Comparison of ENCODE assay signal across 8 cellular contexts in the genomic region with DNA sequence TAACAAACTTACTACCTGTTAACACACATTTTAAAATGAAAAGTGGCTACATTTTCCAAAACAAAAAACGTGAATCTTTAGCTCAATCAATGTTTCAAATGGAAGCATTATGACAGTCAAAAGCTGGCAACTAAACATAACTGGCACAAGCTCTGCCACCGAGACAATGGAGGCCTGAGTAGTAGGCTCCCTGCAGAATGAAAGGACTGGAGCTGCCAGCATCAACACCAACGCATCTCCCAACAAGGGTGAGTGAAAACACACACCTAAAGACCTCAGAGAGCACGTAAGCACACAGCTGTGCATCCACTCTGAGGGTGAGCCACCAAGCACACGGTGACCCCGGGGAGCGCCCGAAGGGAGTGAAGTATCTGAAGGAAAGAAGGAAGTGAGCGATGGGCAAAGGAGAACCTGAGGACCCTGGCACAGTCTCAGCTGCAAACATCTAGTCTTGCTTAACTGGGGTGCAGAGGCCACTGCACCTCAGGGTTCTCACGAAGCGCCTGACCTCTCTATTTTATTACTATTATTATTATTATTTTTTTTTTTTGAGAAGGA. TPM values are rescaled to one million over a fixed set of nuclear protein-coding genes. Genes with fewer than 3 reads are reported as not detected.
A peak's percentile ranks its signal among the peaks of the same experiment; 100 is the strongest.
DNase-seq lines count a peak whose midpoint lies in the region; ATAC-seq and TF ChIP-seq lines count a peak whose summit lies in the region.

No MANE protein-coding gene starts in this region.

- TF ChIP-seq POLR2A in stomach (IDR thresholded peaks at IDR 0.05): no peak

- intact Hi-C loops in stomach (cut with DNase I; ENCODE audit: low total_unique reads): loop anchor here (5.0 kb wide), 1 partner anchor 81 kb away; no protein-coding TSS in a partner anchor

- H3K4me1 Mint-ChIP-seq in activated CD4-positive, alpha-beta T cell treated with anti-CD3 and anti-CD28 coated beads, Interleukin-2, amount 10 ng/mL, durations not matched to agents 7 days and 5 days: peaks cover 25% of the 10 kb centered on the region
- peaks cover 29 to 32% (median 29%) of the 10 kb centered on the region in 3 donors for H3K4me1 Mint-ChIP-seq in T-cell
- H3K4me1 Mint-ChIP-seq in glutamatergic neuron (ENCODE audit: low read depth, unreplicated experiment): peaks cover 18% of the 10 kb centered on the region

- peak overlapping the region; percentile 91 for H3K4me3 Mint-ChIP-seq in activated CD4-positive, alpha-beta T cell treated with anti-CD3 and anti-CD28 coated beads, Interleukin-2, amount 10 ng/mL, durations not matched to agents 7 days and 5 days
- H3K4me3 Mint-ChIP-seq in T-cell (peak overlapping the region; percentile 29 to 41 (median 39)), glutamatergic neuron (ENCODE audit: unreplicated experiment) (peak overlapping the region; percentile 73)

- H3K36me3 Mint-ChIP-seq in activated CD4-positive, alpha-beta T cell treated with anti-CD3 and anti-CD28 coated beads, Interleukin-2, amount 10 ng/mL, durations not matched to agents 7 days and 5 days (ENCODE audit: low read depth): peaks cover 17% of the 10 kb centered on the region
- H3K36me3 Mint-ChIP-seq in T-cell: peaks cover 7% of the 10 kb centered on the region
- H3K36me3 Mint-ChIP-seq in glutamatergic neuron (ENCODE audit: unreplicated experiment): no peaks in the 10 kb centered on the region

- H3K9me3 ChIP-seq in stomach (no peaks in the 10 kb centered on the region), SJCRH30 (replicated peaks) (no peaks in the 10 kb centered on the region)

- H3K27ac Mint-ChIP-seq in activated CD4-positive, alpha-beta T cell treated with anti-CD3 and anti-CD28 coated beads, Interleukin-2, amount 10 ng/mL, durations not matched to agents 7 days and 5 days: peak overlapping the region; percentile 83
- H3K27ac Mint-ChIP-seq in T-cell: peak overlapping the region; percentile 31 to 69
- peak overlapping the region; percentile 46 for H3K27ac Mint-ChIP-seq in glutamatergic neuron (ENCODE audit: unreplicated experiment)

- ATAC-seq in T-cell (replicated peaks in 1 of 4) (no peak), left lobe of liver (no peak)

- no peaks in the 10 kb centered on the region for H3K27me3 Mint-ChIP-seq in activated CD4-positive, alpha-beta T cell treated with anti-CD3 and anti-CD28 coated beads, Interleukin-2, amount 10 ng/mL, durations not matched to agents 7 days and 5 days
- H3K27me3 Mint-ChIP-seq in T-cell (no peaks in the 10 kb centered on the region), glutamatergic neuron (ENCODE audit: unreplicated experiment) (peaks cover 2% of the 10 kb centered on the region)

- POLR2A ChIA-PET in activated CD4-positive, alpha-beta T cell treated with anti-CD3 and anti-CD28 coated beads, Interleukin-2, amount 10 ng/mL, durations not matched to agents 7 days and 5 days (lab: Charles Lee): no interaction called here
- POLR2A ChIA-PET in T-cell (lab: Charles Lee): interaction anchor here (0.5 to 0.6 kb wide), 3 partner anchors 83 to 639 kb away, joined by 3 to 5 read pairs (median 4); a partner anchor contains a TSS

- H3K4me1 ChIP-seq in stomach (peaks cover 26 to 41% (median 34%) of the 10 kb centered on the region in 4 donors), SJCRH30 (peaks cover 7% of the 10 kb centered on the region)

- TF ChIP-seq EP300 in stomach (IDR thresholded peaks at IDR 0.05): no peak

- H3K9me3 Mint-ChIP-seq in activated CD4-positive, alpha-beta T cell treated with anti-CD3 and anti-CD28 coated beads, Interleukin-2, amount 10 ng/mL, durations not matched to agents 7 days and 5 days: no peaks in the 10 kb centered on the region
- no peaks in the 10 kb centered on the region for H3K9me3 Mint-ChIP-seq in T-cell
- peaks cover 16% of the 10 kb centered on the region for H3K9me3 Mint-ChIP-seq in glutamatergic neuron (ENCODE audit: unreplicated experiment)

- DNase-seq in activated CD4-positive, alpha-beta T cell treated with anti-CD3 and anti-CD28 coated beads, Interleukin-2, amount 10 ng/mL, durations not matched to agents 7 days and 5 days: no peak
- no peak for DNase-seq in activated CD4-positive, alpha-beta T cell treated with anti-CD3 and anti-CD28 coated beads, Interleukin-2, amount 50 U/mL, for 48 hours
- no peak for DNase-seq in T-cell
- no peak for DNase-seq in glutamatergic neuron
- DNase-seq in stomach: no peak
- DNase-seq in left lobe of liver (ENCODE audit: low spot score): no peak
- DNase-seq in NAMALWA (ENCODE audit: low spot score): no peak
- no peak for DNase-seq in SJCRH30

- H3K27me3 ChIP-seq in stomach (no peaks in the 10 kb centered on the region), SJCRH30 (no peaks in the 10 kb centered on the region)

- CTCF ChIA-PET in activated CD4-positive, alpha-beta T cell treated with anti-CD3 and anti-CD28 coated beads, Interleukin-2, amount 10 ng/mL, durations not matched to agents 7 days and 5 days (lab: Charles Lee): interaction anchor here (0.7 to 1.2 kb wide), 6 partner anchors 64 to 804 kb away, joined by 3 to 9 read pairs (median 4); no protein-coding TSS in a partner anchor
- CTCF ChIA-PET in T-cell (lab: Charles Lee): interaction anchor here (0.8 to 1.5 kb wide), 4 partner anchors 81 to 270 kb away, joined by 3 to 9 read pairs (median 4); no protein-coding TSS in a partner anchor

- no peak overlapping the region for H3K4me3 ChIP-seq in stomach
- no peak overlapping the region for H3K4me3 ChIP-seq in SJCRH30

- TF ChIP-seq CTCF in glutamatergic neuron (IDR thresholded peaks at IDR 0.05; ENCODE audit: partially characterized antibody, unreplicated experiment): no peak
- no peak for TF ChIP-seq CTCF in stomach (IDR thresholded peaks at IDR 0.05)

- 83 to 89% (median 86%) methylated on average over 11 of the region's 11 CpGs for WGBS in stomach, 5 donors

- H3K36me3 ChIP-seq in stomach (peaks cover 16 to 51% (median 48%) of the 10 kb centered on the region in 4 donors), SJCRH30 (peaks cover 28% of the 10 kb centered on the region)

- H3K27ac ChIP-seq in stomach: peak overlapping the region in 4 of 5 donors; percentile 97 to 99 (median 98)
- no peak overlapping the region for H3K27ac ChIP-seq in SJCRH30

RNA-seq across cellular contexts. Expression of a gene that starts 1.6 kb away (rescaled TPM):
- total RNA-seq in activated CD4-positive, alpha-beta T cell treated with anti-CD3 and anti-CD28 coated beads, Interleukin-2, amount 10 ng/mL, durations not matched to agents 7 days and 5 days: 10 to 100 TPM; 86.1 to 90.1 TPM
- 10 to 100 TPM; 44.7 to 80.3 (median 72.9) TPM for total RNA-seq in T-cell
- 74.8 TPM for total RNA-seq in glutamatergic neuron (ENCODE audit: unreplicated experiment)
- total RNA-seq in stomach: 100 to 1,000 TPM in 2 of 5 donors, 10 to 100 TPM in 3; 42.0 to 130 (median 68.4) TPM
- 10 to 100 TPM; 82.3 to 91.3 (median 85.0) TPM for polyA plus RNA-seq in stomach
- 61.0 TPM for total RNA-seq in left lobe of liver
- 160 and 174 TPM in 2 replicates for total RNA-seq in SJCRH30 (2014; rRNA removed; shearing (Covaris generic))

Comparison
In these comparisons a context has a peak if more than half of its experiments do, and no peak if none do; other contexts are left out.
1. H3K4me3 Mint-ChIP-seq: peak in every context shown above with its lines; median percentile 91 in activated CD4-positive, alpha-beta T cell treated with anti-CD3 and anti-CD28 coated beads, Interleukin-2, amount 10 ng/mL, durations not matched to agents 7 days and 5 days; 73 in glutamatergic neuron; 39 in T-cell.